ENCODE assay signal across 19 cellular contexts in genomic region chr9:27347889-27348288, GRCh38. TPM values are rescaled to one million over a fixed set of nuclear protein-coding genes. Genes with fewer than 3 reads are reported as not detected.
DNase-seq lines count a peak whose midpoint lies in the region; ATAC-seq, FAIRE-seq and TF ChIP-seq lines count a peak whose summit lies in the region.
"Had no signal": no experiment of that assay in that cellular context is flagged by ENCODE, and none has a peak within 500 bp of the region (broad histone marks: within the 10 kb centered on the region; RNA-seq: fewer than 3 reads in every experiment).

No MANE protein-coding gene starts in this region.

- peak overlapping the region; percentile 56 for H4K5ac ChIP-seq in mesendoderm (ENCODE audit: low read length)

- H3K27ac ChIP-seq in mesendoderm (ENCODE audit: low read depth, low read length) (no peak overlapping the region), aorta (ENCODE audit: low read depth in 1 of 2, low read length in 2 of 2) (no peak overlapping the region)

- H3K9me3 ChIP-seq in aorta (ENCODE audit: control insufficient read depth, low read length), result no peaks in the 10 kb centered on the region

- H3K79me1 ChIP-seq in mesendoderm (ENCODE audit: low read length), result no peaks in the 10 kb centered on the region

- H3K4me3 ChIP-seq in mesendoderm (ENCODE audit: low read length) (no peak overlapping the region), aorta (ENCODE audit: low read length in 2 of 2) (no peak overlapping the region)

- no peak overlapping the region for H2BK120ac ChIP-seq in mesendoderm (ENCODE audit: low read depth, low read length)

- H3K9ac ChIP-seq in mesendoderm (ENCODE audit: low read length), result no peak overlapping the region

- ATAC-seq in HG03571 (IDR thresholded peaks at IDR 0.05; ENCODE audit: unreplicated experiment) (peak; percentile 37), aorta (ENCODE audit: low FRiP score) (no peak)
- ATAC-seq: Panc1 had no signal

- no CpG with 5 or more reads among the region's 1 CpG for WGBS in mesendoderm (ENCODE audit: extremely low coverage, insufficient coverage, low lambda C conversion rate)
- WGBS in aorta, 2 donors, result 96 to 100% methylated on average over 1 of the region's 1 CpG

- H3K4me1 ChIP-seq in mesendoderm (ENCODE audit: control insufficient read depth, low read depth, low read length), result peaks cover 6% of the 10 kb centered on the region
- H3K4me1 ChIP-seq in aorta (ENCODE audit: control insufficient read depth in 1 of 2, insufficient read depth in 2 of 2, low read length in 2 of 2), result peaks cover 3 to 5% of the 10 kb centered on the region in 2 donors

- intact Hi-C loops in aorta (cut with DNase I), result no loop called here

- H2BK5ac ChIP-seq in mesendoderm (ENCODE audit: low read length), result no peak overlapping the region

- no peaks in the 10 kb centered on the region for H3K27me3 ChIP-seq in mesendoderm (ENCODE audit: insufficient read depth, low read length, poor library complexity)
- H3K27me3 ChIP-seq in aorta (ENCODE audit: control insufficient read depth in 1 of 2, insufficient read depth in 2 of 2, low read length in 1 of 2), result no peaks in the 10 kb centered on the region

- FAIRE-seq in GM12891 (lab: Jason Lieb, UNC), result no peak
- FAIRE-seq: H1 had no signal

- H3K36me3 ChIP-seq in mesendoderm (ENCODE audit: control insufficient read depth, insufficient read depth, low read length), result no peaks in the 10 kb centered on the region
- no peaks in the 10 kb centered on the region for H3K36me3 ChIP-seq in aorta (ENCODE audit: control insufficient read depth in 1 of 2, insufficient read depth in 2 of 2, low read length in 1 of 2)

- H3K4ac ChIP-seq in mesendoderm (ENCODE audit: low read depth, low read length), result no peak overlapping the region

- H4K8ac ChIP-seq in mesendoderm (ENCODE audit: low read depth, low read length), result no peak overlapping the region

- H2BK15ac ChIP-seq in mesendoderm (replicated peaks; ENCODE audit: low read depth), result no peak overlapping the region

- no peaks in the 10 kb centered on the region for H3K79me2 ChIP-seq in mesendoderm (ENCODE audit: control insufficient read depth, insufficient read depth, low read length)

- no peak overlapping the region for H3K4me2 ChIP-seq in mesendoderm (ENCODE audit: low read length)

- H3K56ac ChIP-seq in mesendoderm (ENCODE audit: low read length), result no peak overlapping the region

- no peak for TF ChIP-seq POLR2A in GM12891 (IDR thresholded peaks at IDR 0.05; ENCODE audit: low read depth, low read length)

- no peak overlapping the region for H3K18ac ChIP-seq in mesendoderm (ENCODE audit: low read length)

- no peak overlapping the region for H2AK5ac ChIP-seq in mesendoderm (ENCODE audit: low read length)

- DNase-seq in GM12891 (ENCODE audit: insufficient read length, low spot score), result no peak
- peak; percentile 51 for DNase-seq in SKM-1 (lab: John Stamatoyannopoulos, UW; ENCODE audit: unreplicated experiment)
- no peak for DNase-seq in mesendoderm
- DNase-seq in foreskin melanocyte, result no peak
- no peak for DNase-seq in inferior parietal cortex (ENCODE audit: extremely low spot score)
- no peak for DNase-seq in nucleus accumbens (lab: John Stamatoyannopoulos, UW)
- DNase-seq in aorta, result no peak
- DNase-seq: Calu3; CD4-positive, CD25-positive, alpha-beta regulatory T cell; HFFc6; IMR-90; NCI-H1092; NCI-H1694 treated with DMSO at 0.1 percent for 48 hours; NCI-H69; SHP77 had no signal

- H3K23ac ChIP-seq in mesendoderm (ENCODE audit: low read length), result no peak overlapping the region

TF ChIP-seq in GM12891, 5 proteins besides CTCF, POLR2A, EP300 and RAD21:
- TF ChIP-seq POLR2AphosphoS5 (IDR thresholded peaks at IDR 0.05; ENCODE audit: low read depth, low read length) (no peak), SPI1 (IDR thresholded peaks at IDR 0.05; ENCODE audit: low read depth, low read length) (peak; percentile 50; the same call in 1 of the 2 replicates), TAF1 (IDR thresholded peaks at IDR 0.05; ENCODE audit: low read depth, low read length) (no peak)

RNA-seq across cellular contexts. Expression of gene EQTN, which starts 50.9 kb away (rescaled TPM):
- not detected for polyA plus RNA-seq in GM12891 (2012; ENCODE audit: low read depth, missing spikeins)
- polyA plus RNA-seq in mesendoderm (2013, experiment 1 of 2), result not detected
- polyA plus RNA-seq in mesendoderm (2013, experiment 2 of 2), result not detected
- under 1 TPM; 0.58 to 0.78 TPM for total RNA-seq in aorta
- under 1 TPM in 1 of 2 donors, not detected in 1; 0.59 TPM for polyA plus RNA-seq in aorta
- total RNA-seq: A673; Calu3; CD4-positive, CD25-positive, alpha-beta regulatory T cell; H1; HFFc6; IMR-90 had no signal
- polyA plus RNA-seq: CD4-positive, CD25-positive, alpha-beta regulatory T cell; IMR-90 had no signal
